ENCODE assay signal across 16 cellular contexts in the genomic region with DNA sequence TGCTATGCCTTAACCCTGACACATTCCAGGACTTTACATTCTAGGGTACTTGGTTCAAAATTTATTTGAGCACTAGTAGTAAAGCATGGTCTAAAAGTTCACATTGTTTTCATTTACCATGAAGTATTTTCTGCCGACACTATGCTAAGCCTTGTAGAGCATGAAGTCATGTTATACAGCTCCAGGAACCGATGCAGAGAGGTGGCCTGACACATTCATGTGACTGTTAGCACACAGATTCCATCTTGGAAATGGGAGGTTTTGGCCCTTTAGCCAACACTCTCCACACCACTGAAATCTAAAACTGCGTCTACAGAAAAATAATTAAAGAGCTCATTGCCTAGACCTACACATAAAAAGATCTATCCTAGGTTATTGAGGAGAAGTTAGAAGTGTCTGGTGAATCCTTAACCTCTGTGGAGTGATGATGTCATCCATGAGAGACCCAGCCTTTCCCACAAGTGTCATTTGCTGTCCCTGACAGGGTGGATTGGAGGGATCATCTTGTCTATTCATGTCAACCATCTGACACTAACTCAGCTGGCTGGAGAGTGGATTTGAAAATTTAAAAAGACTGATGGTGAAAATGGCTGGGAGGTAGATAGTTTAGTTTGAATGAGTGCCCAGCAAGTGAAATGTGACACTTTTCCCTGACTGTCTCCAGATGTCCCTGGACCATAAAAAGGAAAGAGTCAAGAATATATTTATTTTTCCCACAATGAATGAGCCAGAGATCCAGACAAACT. TPM values are rescaled to one million over a fixed set of nuclear protein-coding genes. Genes with fewer than 3 reads are reported as not detected.
A peak's percentile ranks its signal among the peaks of the same experiment; 100 is the strongest.
DNase-seq lines count a peak whose midpoint lies in the region; ATAC-seq and TF ChIP-seq lines count a peak whose summit lies in the region.
"Had no signal": no experiment of that assay in that cellular context is flagged by ENCODE, and none has a peak within 500 bp of the region (broad histone marks: within the 10 kb centered on the region; RNA-seq: fewer than 3 reads in every experiment).

No MANE protein-coding gene starts in this region.

- H3K27ac ChIP-seq in muscle layer of duodenum (ENCODE audit: low read length), result peak overlapping the region; percentile 24
- peak overlapping the region in 2 of 4 donors; percentile 10 to 72 for H3K27ac ChIP-seq in upper lobe of left lung
- H3K27ac ChIP-seq: epithelial cell of prostate had no signal

- DNase-seq in DMS53 (lab: John Stamatoyannopoulos, UW) (peak; percentile 2), DMS53 treated with DMSO at 0.1 percent for 48 hours (lab: John Stamatoyannopoulos, UW; ENCODE audit: unreplicated experiment) (no peak), choroid plexus epithelial cell (ENCODE audit: low read depth) (peak; percentile 28), upper lobe of left lung (no peak), NOMO-1 (lab: John Stamatoyannopoulos, UW; ENCODE audit: unreplicated experiment in 2 of 2) (no peak)
- no peak for DNase-seq in activated CD4-positive, alpha-beta memory T cell treated with anti-CD3 and anti-CD28 coated beads for 36 hours
- no peak for DNase-seq in activated naive CD8-positive, alpha-beta T cell treated with anti-CD3 and anti-CD28 coated beads, Interleukin-2, amount 50 U/mL, for 24 hours
- DNase-seq: activated CD4-positive, alpha-beta T cell treated with anti-CD3 and anti-CD28 coated beads, Interleukin-2, amount 50 U/mL, for 4 hours had no signal

- peaks cover 5% of the 10 kb centered on the region for H3K4me1 Mint-ChIP-seq in activated CD4-positive, alpha-beta memory T cell treated with anti-CD3 and anti-CD28 coated beads for 36 hours (ENCODE audit: low read depth)
- peaks cover 12% of the 10 kb centered on the region for H3K4me1 Mint-ChIP-seq in activated naive CD8-positive, alpha-beta T cell treated with anti-CD3 and anti-CD28 coated beads, Interleukin-2, amount 50 U/mL, for 24 hours

- peak in 1 of 2 donors; percentile 7 for ATAC-seq in upper lobe of left lung (ENCODE audit: low FRiP score in 2 of 2)
- ATAC-seq in activated naive CD8-positive, alpha-beta T cell treated with anti-CD3 and anti-CD28 coated beads, Interleukin-2, amount 50 U/mL, for 24 hours, result no peak
- ATAC-seq: HCT116, Panc1 had no signal

- 78 to 82% methylated on average over 3 of the region's 3 CpGs for WGBS in upper lobe of left lung, 2 donors

- no peaks in the 10 kb centered on the region for H3K36me3 ChIP-seq in muscle layer of duodenum (ENCODE audit: control insufficient read depth in 1 of 2, insufficient read depth in 2 of 2, low read length in 2 of 2)
- no peaks in the 10 kb centered on the region for H3K36me3 ChIP-seq in upper lobe of left lung
- H3K36me3 ChIP-seq: cardiac muscle cell had no signal

- peaks cover 13% of the 10 kb centered on the region for H3K27me3 Mint-ChIP-seq in activated CD4-positive, alpha-beta memory T cell treated with anti-CD3 and anti-CD28 coated beads for 36 hours
- peaks cover 2% of the 10 kb centered on the region for H3K27me3 Mint-ChIP-seq in activated naive CD8-positive, alpha-beta T cell treated with anti-CD3 and anti-CD28 coated beads, Interleukin-2, amount 50 U/mL, for 24 hours

- H3K27me3 ChIP-seq in muscle layer of duodenum (ENCODE audit: low read depth, low read length) (no peaks in the 10 kb centered on the region), upper lobe of left lung (no peaks in the 10 kb centered on the region)
- H3K27me3 ChIP-seq: cardiac muscle cell had no signal

- POLR2A ChIA-PET in activated CD4-positive, alpha-beta memory T cell treated with anti-CD3 and anti-CD28 coated beads for 36 hours (lab: Charles Lee), result no interaction called here

- intact Hi-C loops in activated CD4-positive, alpha-beta memory T cell treated with anti-CD3 and anti-CD28 coated beads for 36 hours (cut with micrococcal nuclease), result no loop called here

- H3K4me1 ChIP-seq in muscle layer of duodenum (ENCODE audit: control insufficient read depth in 1 of 2, insufficient read depth in 2 of 2, low read length in 2 of 2) (peaks cover 0 to 15% of the 10 kb centered on the region in 2 donors), upper lobe of left lung (peaks cover under 1 to 13% (median 8%) of the 10 kb centered on the region in 4 donors)

- H3K4me3 ChIP-seq in choroid plexus epithelial cell (ENCODE audit: low read depth, low read length) (peak overlapping the region; percentile 50), muscle layer of duodenum (ENCODE audit: low read depth in 1 of 2, low read length in 2 of 2) (peak overlapping the region; percentile 12 to 53), upper lobe of left lung (peak overlapping the region in 3 of 4 donors; percentile 25 to 41 (median 29))
- H3K4me3 ChIP-seq: cardiac muscle cell had no signal

- H3K36me3 Mint-ChIP-seq in activated CD4-positive, alpha-beta memory T cell treated with anti-CD3 and anti-CD28 coated beads for 36 hours, result no peaks in the 10 kb centered on the region
- H3K36me3 Mint-ChIP-seq in activated naive CD8-positive, alpha-beta T cell treated with anti-CD3 and anti-CD28 coated beads, Interleukin-2, amount 50 U/mL, for 24 hours (ENCODE audit: low read depth), result no peaks in the 10 kb centered on the region

- no peak for TF ChIP-seq CTCF in choroid plexus epithelial cell (conservative IDR thresholded peaks at IDR 0.05; ENCODE audit: low read depth, low read length)
- TF ChIP-seq CTCF in upper lobe of left lung (IDR thresholded peaks at IDR 0.05), result no peak

- CTCF ChIA-PET in activated CD4-positive, alpha-beta memory T cell treated with anti-CD3 and anti-CD28 coated beads for 36 hours (lab: Charles Lee), result interaction anchor here (0.6 to 1.2 kb wide), 3 partner anchors 35 to 942 kb away, joined by 3 read pairs; no protein-coding TSS in a partner anchor

- no peaks in the 10 kb centered on the region for H3K9me3 Mint-ChIP-seq in activated CD4-positive, alpha-beta memory T cell treated with anti-CD3 and anti-CD28 coated beads for 36 hours
- H3K9me3 Mint-ChIP-seq in activated naive CD8-positive, alpha-beta T cell treated with anti-CD3 and anti-CD28 coated beads, Interleukin-2, amount 50 U/mL, for 24 hours, result no peaks in the 10 kb centered on the region
- H3K9me3 Mint-ChIP-seq: activated T-helper 2 cell treated with anti-CD3 and anti-CD28 coated beads, Interferon-gamma antibody, Interleukin-2, Interleukin-4, amounts not matched to agents 10 μg/mL and 5 μg/mL and 100 μg/mL, durations not matched to agents 14 hours and 24 hours and 36 hours had no signal

- H3K27ac Mint-ChIP-seq in activated CD4-positive, alpha-beta memory T cell treated with anti-CD3 and anti-CD28 coated beads for 36 hours, result no peak overlapping the region
- no peak overlapping the region for H3K27ac Mint-ChIP-seq in activated naive CD8-positive, alpha-beta T cell treated with anti-CD3 and anti-CD28 coated beads, Interleukin-2, amount 50 U/mL, for 24 hours
- H3K27ac Mint-ChIP-seq: activated T-helper 2 cell treated with anti-CD3 and anti-CD28 coated beads, Interferon-gamma antibody, Interleukin-2, Interleukin-4, amounts not matched to agents 10 μg/mL and 5 μg/mL and 100 μg/mL, durations not matched to agents 14 hours and 24 hours and 36 hours had no signal

- no peak for TF ChIP-seq EP300 in upper lobe of left lung (IDR thresholded peaks at IDR 0.05)

- no peak overlapping the region for H3K4me3 Mint-ChIP-seq in activated CD4-positive, alpha-beta memory T cell treated with anti-CD3 and anti-CD28 coated beads for 36 hours
- no peak overlapping the region for H3K4me3 Mint-ChIP-seq in activated naive CD8-positive, alpha-beta T cell treated with anti-CD3 and anti-CD28 coated beads, Interleukin-2, amount 50 U/mL, for 24 hours

- H3K9me3 ChIP-seq in muscle layer of duodenum (ENCODE audit: control insufficient read depth in 1 of 2, low read length in 2 of 2) (no peaks in the 10 kb centered on the region), upper lobe of left lung (no peaks in the 10 kb centered on the region)

- TF ChIP-seq POLR2A in upper lobe of left lung (IDR thresholded peaks at IDR 0.05), result no peak

RNA-seq across cellular contexts. Expression of a gene that starts 1.3 kb away (rescaled TPM):
- total RNA-seq in upper lobe of left lung, result 1 to 10 TPM; 1.1 to 4.6 (median 2.8) TPM
- not detected for total RNA-seq in activated CD4-positive, alpha-beta memory T cell treated with anti-CD3 and anti-CD28 coated beads for 36 hours
- total RNA-seq: A172; activated T-helper 2 cell treated with anti-CD3 and anti-CD28 coated beads, Interferon-gamma antibody, Interleukin-2, Interleukin-4, amounts not matched to agents 10 μg/mL and 5 μg/mL and 100 μg/mL, durations not matched to agents 14 hours and 24 hours and 36 hours; HT-29 had no signal

RNA-seq across cellular contexts. Expression of a gene that starts 58.6 kb away (rescaled TPM):
- 10 to 100 TPM; 12.6 to 39.6 (median 19.9) TPM for total RNA-seq in upper lobe of left lung
- 10 to 100 TPM; 16.6 to 18.0 TPM for total RNA-seq in activated CD4-positive, alpha-beta memory T cell treated with anti-CD3 and anti-CD28 coated beads for 36 hours

Comparison
In these comparisons a context has a peak if more than half of its experiments do, and no peak if none do; other contexts are left out.
1. DNase-seq: peak in DMS53 (single experiment) and choroid plexus epithelial cell (single experiment); none in DMS53 treated with DMSO at 0.1 percent for 48 hours (single experiment), upper lobe of left lung (0 of 2), activated CD4-positive, alpha-beta memory T cell treated with anti-CD3 and anti-CD28 coated beads for 36 hours (single experiment), activated naive CD8-positive, alpha-beta T cell treated with anti-CD3 and anti-CD28 coated beads, Interleukin-2, amount 50 U/mL, for 24 hours (single experiment) and NOMO-1 (0 of 2).
2. Peak in every context shown above with its lines, with median percentiles within 50 percentile points of each other: H3K4me3 ChIP-seq.